1 cellular context compared by ENCODE assay signal in the genomic region with DNA sequence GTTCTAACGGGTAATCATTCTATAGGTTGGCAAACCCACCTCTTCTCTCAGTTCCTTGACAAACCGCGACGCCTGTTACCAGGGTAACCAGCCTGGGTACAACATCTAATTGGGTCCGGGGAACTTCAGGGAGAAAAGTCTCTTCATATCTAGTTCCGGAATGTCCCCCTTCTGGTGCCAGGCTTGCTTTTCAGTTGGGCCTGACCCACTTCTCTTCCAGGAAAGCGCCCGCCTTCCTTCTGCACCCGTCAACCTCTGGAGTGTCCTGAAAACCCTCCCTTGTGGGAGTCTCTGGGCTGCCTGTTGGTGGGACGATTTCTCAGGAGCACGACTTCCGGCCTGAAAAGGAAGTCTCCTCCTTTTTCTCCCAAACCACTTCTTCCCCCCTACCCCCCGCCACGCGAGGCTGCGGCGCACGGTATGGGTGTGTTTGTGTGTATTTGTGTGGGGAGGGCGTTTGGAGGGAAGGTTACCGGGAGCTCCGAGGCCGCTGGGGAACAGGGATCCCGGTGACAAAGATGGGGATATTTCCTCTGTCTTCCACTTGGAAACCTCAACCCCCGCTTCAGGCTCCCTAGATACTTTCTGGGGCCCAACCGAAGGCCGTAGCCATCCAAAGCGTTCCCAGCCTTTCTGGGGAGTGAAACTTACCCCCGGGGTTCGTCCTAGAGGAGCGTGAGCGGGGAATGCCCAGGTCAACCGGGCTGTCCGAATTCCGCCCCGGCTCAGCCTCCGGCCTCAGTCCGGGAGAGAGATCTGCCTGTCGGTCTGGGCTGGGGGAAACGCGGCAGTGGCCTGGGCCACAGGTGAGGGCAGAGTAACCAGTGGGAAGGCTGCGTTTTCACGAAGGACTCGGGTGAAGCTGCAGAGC.
TF ChIP-seq lines count a peak whose summit lies in the region.

A gene with protein sequence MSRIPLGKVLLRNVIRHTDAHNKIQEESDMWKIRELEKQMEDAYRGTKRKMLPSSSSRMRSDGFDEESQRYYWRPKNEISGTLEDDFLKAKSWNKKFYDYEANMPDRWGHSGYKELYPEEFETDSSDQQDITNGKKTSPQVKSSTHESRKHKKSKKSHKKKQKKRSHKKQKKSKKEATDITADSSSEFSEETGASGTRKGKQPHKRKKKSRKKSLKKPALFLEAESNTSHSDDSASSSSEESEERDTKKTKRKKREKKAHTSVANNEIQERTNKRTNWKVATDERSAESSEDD (plus strand): TSS at position 359 of the 871 bp plus-strand sequence. CDS start 1,276 bp downstream, outside the sequence.
A gene with protein sequence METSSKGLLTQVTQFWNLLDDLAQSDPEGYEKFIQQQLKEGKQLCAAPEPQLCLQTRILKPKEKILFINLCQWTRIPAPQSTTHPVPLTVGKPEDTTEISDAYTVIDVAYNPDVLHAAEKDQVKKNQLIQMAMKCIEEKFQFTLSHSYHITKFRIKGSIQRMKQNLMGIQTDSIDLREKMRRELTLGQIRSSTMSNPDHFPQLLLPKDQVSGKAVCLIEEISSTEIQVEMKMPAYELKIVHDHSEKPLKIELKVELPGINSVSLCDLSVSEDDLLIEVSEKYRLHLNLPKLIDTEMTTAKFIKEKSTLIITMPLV (minus strand): TSS at position 77 of the 871 bp plus-strand sequence. CDS start 843 bp downstream, outside the sequence.

TF ChIP-seq in HepG2, 621 proteins besides CTCF, POLR2A, EP300 and RAD21 (continued from another document and continues in another):
- TF ChIP-seq, protein P1, sequence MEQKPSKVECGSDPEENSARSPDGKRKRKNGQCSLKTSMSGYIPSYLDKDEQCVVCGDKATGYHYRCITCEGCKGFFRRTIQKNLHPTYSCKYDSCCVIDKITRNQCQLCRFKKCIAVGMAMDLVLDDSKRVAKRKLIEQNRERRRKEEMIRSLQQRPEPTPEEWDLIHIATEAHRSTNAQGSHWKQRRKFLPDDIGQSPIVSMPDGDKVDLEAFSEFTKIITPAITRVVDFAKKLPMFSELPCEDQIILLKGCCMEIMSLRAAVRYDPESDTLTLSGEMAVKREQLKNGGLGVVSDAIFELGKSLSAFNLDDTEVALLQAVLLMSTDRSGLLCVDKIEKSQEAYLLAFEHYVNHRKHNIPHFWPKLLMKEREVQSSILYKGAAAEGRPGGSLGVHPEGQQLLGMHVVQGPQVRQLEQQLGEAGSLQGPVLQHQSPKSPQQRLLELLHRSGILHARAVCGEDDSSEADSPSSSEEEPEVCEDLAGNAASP (CRISPR knock-in tag; IDR thresholded peaks at IDR 0.05; ENCODE audit: borderline replicate concordance): no peak
- peak; percentile 66; the same call in 1 of the 2 replicates for TF ChIP-seq EHMT2 (IDR thresholded peaks at IDR 0.05; ENCODE audit: borderline replicate concordance, low read depth, low read length)
- peak; percentile 43; the same call in 1 of the 2 replicates for TF ChIP-seq ZNF274 (CRISPR knock-in tag; IDR thresholded peaks at IDR 0.05)
- TF ChIP-seq ZNF256 (CRISPR knock-in tag; conservative IDR thresholded peaks at IDR 0.05): no peak
- TF ChIP-seq TBP (CRISPR knock-in tag; IDR thresholded peaks at IDR 0.05): no peak
- TF ChIP-seq ZNF761 (CRISPR knock-in tag; conservative IDR thresholded peaks at IDR 0.05): no peak
- TF ChIP-seq TP53 (CRISPR knock-in tag; conservative IDR thresholded peaks at IDR 0.05): no peak
- no peak for TF ChIP-seq ZNF567 (CRISPR knock-in tag; IDR thresholded peaks at IDR 0.05; ENCODE audit: borderline replicate concordance)
- TF ChIP-seq, protein P2, sequence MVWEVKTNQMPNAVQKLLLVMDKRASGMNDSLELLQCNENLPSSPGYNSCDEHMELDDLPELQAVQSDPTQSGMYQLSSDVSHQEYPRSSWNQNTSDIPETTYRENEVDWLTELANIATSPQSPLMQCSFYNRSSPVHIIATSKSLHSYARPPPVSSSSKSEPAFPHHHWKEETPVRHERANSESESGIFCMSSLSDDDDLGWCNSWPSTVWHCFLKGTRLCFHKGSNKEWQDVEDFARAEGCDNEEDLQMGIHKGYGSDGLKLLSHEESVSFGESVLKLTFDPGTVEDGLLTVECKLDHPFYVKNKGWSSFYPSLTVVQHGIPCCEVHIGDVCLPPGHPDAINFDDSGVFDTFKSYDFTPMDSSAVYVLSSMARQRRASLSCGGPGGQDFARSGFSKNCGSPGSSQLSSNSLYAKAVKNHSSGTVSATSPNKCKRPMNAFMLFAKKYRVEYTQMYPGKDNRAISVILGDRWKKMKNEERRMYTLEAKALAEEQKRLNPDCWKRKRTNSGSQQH (CRISPR knock-in tag; IDR thresholded peaks at IDR 0.05; ENCODE audit: low read depth): peak; percentile 48
- peak; percentile 33; the same call in 1 of the 2 replicates for TF ChIP-seq DR1 (CRISPR knock-in tag; IDR thresholded peaks at IDR 0.05)
- no peak for TF ChIP-seq ZNF569 (CRISPR knock-in tag; IDR thresholded peaks at IDR 0.05; ENCODE audit: borderline replicate concordance)
- TF ChIP-seq ZNF136 (CRISPR knock-in tag; IDR thresholded peaks at IDR 0.05; ENCODE audit: low read depth): no peak
- TF ChIP-seq, protein P3, sequence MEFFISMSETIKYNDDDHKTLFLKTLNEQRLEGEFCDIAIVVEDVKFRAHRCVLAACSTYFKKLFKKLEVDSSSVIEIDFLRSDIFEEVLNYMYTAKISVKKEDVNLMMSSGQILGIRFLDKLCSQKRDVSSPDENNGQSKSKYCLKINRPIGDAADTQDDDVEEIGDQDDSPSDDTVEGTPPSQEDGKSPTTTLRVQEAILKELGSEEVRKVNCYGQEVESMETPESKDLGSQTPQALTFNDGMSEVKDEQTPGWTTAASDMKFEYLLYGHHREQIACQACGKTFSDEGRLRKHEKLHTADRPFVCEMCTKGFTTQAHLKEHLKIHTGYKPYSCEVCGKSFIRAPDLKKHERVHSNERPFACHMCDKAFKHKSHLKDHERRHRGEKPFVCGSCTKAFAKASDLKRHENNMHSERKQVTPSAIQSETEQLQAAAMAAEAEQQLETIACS (CRISPR knock-in tag; IDR thresholded peaks at IDR 0.05): no peak
- no peak for TF ChIP-seq ATM (IDR thresholded peaks at IDR 0.05; ENCODE audit: borderline replicate concordance)
- TF ChIP-seq SMAD3 (CRISPR knock-in tag; IDR thresholded peaks at IDR 0.05): no peak
- TF ChIP-seq, protein P4, sequence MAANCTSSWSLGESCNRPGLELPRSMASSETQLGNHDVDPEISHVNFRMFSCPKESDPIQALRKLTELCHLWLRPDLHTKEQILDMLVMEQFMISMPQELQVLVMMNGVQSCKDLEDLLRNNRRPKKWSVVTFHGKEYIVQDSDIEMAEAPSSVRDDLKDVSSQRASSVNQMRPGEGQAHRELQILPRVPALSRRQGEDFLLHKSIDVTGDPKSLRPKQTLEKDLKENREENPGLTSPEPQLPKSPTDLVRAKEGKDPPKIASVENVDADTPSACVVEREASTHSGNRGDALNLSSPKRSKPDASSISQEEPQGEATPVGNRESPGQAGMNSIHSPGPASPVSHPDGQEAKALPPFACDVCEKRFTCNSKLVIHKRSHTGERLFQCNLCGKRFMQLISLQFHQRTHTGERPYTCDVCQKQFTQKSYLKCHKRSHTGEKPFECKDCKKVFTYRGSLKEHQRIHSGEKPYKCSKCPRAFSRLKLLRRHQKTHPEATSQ (CRISPR knock-in tag; IDR thresholded peaks at IDR 0.05; ENCODE audit: borderline replicate concordance): no peak
- no peak for TF ChIP-seq ZSCAN22 (CRISPR knock-in tag; IDR thresholded peaks at IDR 0.05)
- peak; percentile 76 for TF ChIP-seq ZNF746 (CRISPR knock-in tag; IDR thresholded peaks at IDR 0.05)
- TF ChIP-seq, protein P5, sequence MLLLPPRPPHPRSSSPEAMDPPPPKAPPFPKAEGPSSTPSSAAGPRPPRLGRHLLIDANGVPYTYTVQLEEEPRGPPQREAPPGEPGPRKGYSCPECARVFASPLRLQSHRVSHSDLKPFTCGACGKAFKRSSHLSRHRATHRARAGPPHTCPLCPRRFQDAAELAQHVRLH (CRISPR knock-in tag; IDR thresholded peaks at IDR 0.05; ENCODE audit: borderline replicate concordance, low read depth): no peak
- no peak for TF ChIP-seq ZNF20 (CRISPR knock-in tag; IDR thresholded peaks at IDR 0.05)
- TF ChIP-seq, protein P6, sequence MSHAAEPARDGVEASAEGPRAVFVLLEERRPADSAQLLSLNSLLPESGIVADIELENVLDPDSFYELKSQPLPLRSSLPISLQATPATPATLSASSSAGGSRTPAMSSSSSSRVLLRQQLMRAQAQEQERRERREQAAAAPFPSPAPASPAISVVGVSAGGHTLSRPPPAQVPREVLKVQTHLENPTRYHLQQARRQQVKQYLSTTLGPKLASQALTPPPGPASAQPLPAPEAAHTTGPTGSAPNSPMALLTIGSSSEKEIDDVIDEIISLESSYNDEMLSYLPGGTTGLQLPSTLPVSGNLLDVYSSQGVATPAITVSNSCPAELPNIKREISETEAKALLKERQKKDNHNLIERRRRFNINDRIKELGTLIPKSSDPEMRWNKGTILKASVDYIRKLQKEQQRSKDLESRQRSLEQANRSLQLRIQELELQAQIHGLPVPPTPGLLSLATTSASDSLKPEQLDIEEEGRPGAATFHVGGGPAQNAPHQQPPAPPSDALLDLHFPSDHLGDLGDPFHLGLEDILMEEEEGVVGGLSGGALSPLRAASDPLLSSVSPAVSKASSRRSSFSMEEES (CRISPR knock-in tag; IDR thresholded peaks at IDR 0.05): 0 out of 2 replicates have a peak, but pooled peaks have one; percentile 42
- no peak for TF ChIP-seq SATB2 (CRISPR knock-in tag; IDR thresholded peaks at IDR 0.05)
- TF ChIP-seq ELF1 (CRISPR knock-in tag; IDR thresholded peaks at IDR 0.05): peak; percentile 63
- TF ChIP-seq ZNF496 (CRISPR knock-in tag; IDR thresholded peaks at IDR 0.05; ENCODE audit: insufficient replicate concordance): no peak
- TF ChIP-seq, protein P7, sequence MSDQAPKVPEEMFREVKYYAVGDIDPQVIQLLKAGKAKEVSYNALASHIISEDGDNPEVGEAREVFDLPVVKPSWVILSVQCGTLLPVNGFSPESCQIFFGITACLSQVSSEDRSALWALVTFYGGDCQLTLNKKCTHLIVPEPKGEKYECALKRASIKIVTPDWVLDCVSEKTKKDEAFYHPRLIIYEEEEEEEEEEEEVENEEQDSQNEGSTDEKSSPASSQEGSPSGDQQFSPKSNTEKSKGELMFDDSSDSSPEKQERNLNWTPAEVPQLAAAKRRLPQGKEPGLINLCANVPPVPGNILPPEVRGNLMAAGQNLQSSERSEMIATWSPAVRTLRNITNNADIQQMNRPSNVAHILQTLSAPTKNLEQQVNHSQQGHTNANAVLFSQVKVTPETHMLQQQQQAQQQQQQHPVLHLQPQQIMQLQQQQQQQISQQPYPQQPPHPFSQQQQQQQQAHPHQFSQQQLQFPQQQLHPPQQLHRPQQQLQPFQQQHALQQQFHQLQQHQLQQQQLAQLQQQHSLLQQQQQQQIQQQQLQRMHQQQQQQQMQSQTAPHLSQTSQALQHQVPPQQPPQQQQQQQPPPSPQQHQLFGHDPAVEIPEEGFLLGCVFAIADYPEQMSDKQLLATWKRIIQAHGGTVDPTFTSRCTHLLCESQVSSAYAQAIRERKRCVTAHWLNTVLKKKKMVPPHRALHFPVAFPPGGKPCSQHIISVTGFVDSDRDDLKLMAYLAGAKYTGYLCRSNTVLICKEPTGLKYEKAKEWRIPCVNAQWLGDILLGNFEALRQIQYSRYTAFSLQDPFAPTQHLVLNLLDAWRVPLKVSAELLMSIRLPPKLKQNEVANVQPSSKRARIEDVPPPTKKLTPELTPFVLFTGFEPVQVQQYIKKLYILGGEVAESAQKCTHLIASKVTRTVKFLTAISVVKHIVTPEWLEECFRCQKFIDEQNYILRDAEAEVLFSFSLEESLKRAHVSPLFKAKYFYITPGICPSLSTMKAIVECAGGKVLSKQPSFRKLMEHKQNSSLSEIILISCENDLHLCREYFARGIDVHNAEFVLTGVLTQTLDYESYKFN (CRISPR knock-in tag; conservative IDR thresholded peaks at IDR 0.05): no peak
- peak; percentile 96 for TF ChIP-seq GABPB1 (CRISPR knock-in tag; IDR thresholded peaks at IDR 0.05)
- no peak for TF ChIP-seq ZNF160 (CRISPR knock-in tag; IDR thresholded peaks at IDR 0.05)
- TF ChIP-seq SIX4 (CRISPR knock-in tag; IDR thresholded peaks at IDR 0.05): peak; percentile 36; the same call in 1 of the 2 replicates
- TF ChIP-seq HMG20B (CRISPR knock-in tag; conservative IDR thresholded peaks at IDR 0.05): no peak
- no peak for TF ChIP-seq RELA (CRISPR knock-in tag; IDR thresholded peaks at IDR 0.05)
- TF ChIP-seq ZNF530 (CRISPR knock-in tag; IDR thresholded peaks at IDR 0.05; ENCODE audit: low read depth): no peak
- TF ChIP-seq, protein P8, sequence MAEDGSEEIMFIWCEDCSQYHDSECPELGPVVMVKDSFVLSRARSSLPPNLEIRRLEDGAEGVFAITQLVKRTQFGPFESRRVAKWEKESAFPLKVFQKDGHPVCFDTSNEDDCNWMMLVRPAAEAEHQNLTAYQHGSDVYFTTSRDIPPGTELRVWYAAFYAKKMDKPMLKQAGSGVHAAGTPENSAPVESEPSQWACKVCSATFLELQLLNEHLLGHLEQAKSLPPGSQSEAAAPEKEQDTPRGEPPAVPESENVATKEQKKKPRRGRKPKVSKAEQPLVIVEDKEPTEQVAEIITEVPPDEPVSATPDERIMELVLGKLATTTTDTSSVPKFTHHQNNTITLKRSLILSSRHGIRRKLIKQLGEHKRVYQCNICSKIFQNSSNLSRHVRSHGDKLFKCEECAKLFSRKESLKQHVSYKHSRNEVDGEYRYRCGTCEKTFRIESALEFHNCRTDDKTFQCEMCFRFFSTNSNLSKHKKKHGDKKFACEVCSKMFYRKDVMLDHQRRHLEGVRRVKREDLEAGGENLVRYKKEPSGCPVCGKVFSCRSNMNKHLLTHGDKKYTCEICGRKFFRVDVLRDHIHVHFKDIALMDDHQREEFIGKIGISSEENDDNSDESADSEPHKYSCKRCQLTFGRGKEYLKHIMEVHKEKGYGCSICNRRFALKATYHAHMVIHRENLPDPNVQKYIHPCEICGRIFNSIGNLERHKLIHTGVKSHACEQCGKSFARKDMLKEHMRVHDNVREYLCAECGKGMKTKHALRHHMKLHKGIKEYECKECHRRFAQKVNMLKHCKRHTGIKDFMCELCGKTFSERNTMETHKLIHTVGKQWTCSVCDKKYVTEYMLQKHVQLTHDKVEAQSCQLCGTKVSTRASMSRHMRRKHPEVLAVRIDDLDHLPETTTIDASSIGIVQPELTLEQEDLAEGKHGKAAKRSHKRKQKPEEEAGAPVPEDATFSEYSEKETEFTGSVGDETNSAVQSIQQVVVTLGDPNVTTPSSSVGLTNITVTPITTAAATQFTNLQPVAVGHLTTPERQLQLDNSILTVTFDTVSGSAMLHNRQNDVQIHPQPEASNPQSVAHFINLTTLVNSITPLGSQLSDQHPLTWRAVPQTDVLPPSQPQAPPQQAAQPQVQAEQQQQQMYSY (CRISPR knock-in tag; IDR thresholded peaks at IDR 0.05): peak; percentile 95
- TF ChIP-seq SIN3A (IDR thresholded peaks at IDR 0.05; ENCODE audit: borderline replicate concordance, low read depth, low read length): peak; percentile 94
- peak; percentile 74 for TF ChIP-seq ZBTB7B (CRISPR knock-in tag; IDR thresholded peaks at IDR 0.05)
- TF ChIP-seq ZNF564 (CRISPR knock-in tag; IDR thresholded peaks at IDR 0.05): no peak
- TF ChIP-seq ZNF777 (CRISPR knock-in tag; IDR thresholded peaks at IDR 0.05): no peak
